ENCODE assay signal across 9 cellular contexts in genomic region chr11:35418282-35418846, GRCh38. TPM values are rescaled to one million over a fixed set of nuclear protein-coding genes. Genes with fewer than 3 reads are reported as not detected.
DNase-seq lines count a peak whose midpoint lies in the region; ATAC-seq and TF ChIP-seq lines count a peak whose summit lies in the region.
"Had no signal": no experiment of that assay in that cellular context is flagged by ENCODE, and none has a peak within 500 bp of the region (broad histone marks: within the 10 kb centered on the region; RNA-seq: fewer than 3 reads in every experiment).

No MANE protein-coding gene starts in this region.

- peak overlapping the region; percentile 67 for H3K4me3 ChIP-seq in left ventricle myocardium inferior

- no peaks in the 10 kb centered on the region for H3K9me3 ChIP-seq in left ventricle myocardium inferior (replicated peaks)

- H3K27ac ChIP-seq in left ventricle myocardium inferior (replicated peaks) = no peak overlapping the region

- H3K4me1 Mint-ChIP-seq in activated naive CD8-positive, alpha-beta T cell treated with anti-CD3 and anti-CD28 coated beads, Interleukin-2, amount 50 U/mL, for 24 hours = peaks cover 11% of the 10 kb centered on the region
- peaks cover 16% of the 10 kb centered on the region for H3K4me1 Mint-ChIP-seq in memory B cell

- no peak for TF ChIP-seq CTCF in left ventricle myocardium inferior (IDR thresholded peaks at IDR 0.05; ENCODE audit: borderline replicate concordance)

- DNase-seq in left ventricle myocardium inferior (no peak), left ventricle myocardium superior (no peak), memory B cell (ENCODE audit: low spot score in 2 of 2) (no peak), SKM-1 treated with dmso at 0.1 percent for 144 hours (lab: John Stamatoyannopoulos, UW; ENCODE audit: unreplicated experiment) (no peak), HCEC 1CT (no peak), sciatic nerve (ENCODE audit: low spot score) (no peak)
- peak; percentile 18 for DNase-seq in activated naive CD8-positive, alpha-beta T cell treated with anti-CD3 and anti-CD28 coated beads, Interleukin-2, amount 50 U/mL, for 24 hours

- intact Hi-C loops in left ventricle myocardium inferior (cut with micrococcal nuclease) (no loop called here), left ventricle myocardium superior (cut with micrococcal nuclease) (no loop called here), sciatic nerve (cut with DNase I) (no loop called here)

- H3K36me3 Mint-ChIP-seq in activated naive CD8-positive, alpha-beta T cell treated with anti-CD3 and anti-CD28 coated beads, Interleukin-2, amount 50 U/mL, for 24 hours (ENCODE audit: low read depth) = no peaks in the 10 kb centered on the region
- no peaks in the 10 kb centered on the region for H3K36me3 Mint-ChIP-seq in memory B cell

- peak overlapping the region; percentile 68 for H3K4me3 Mint-ChIP-seq in activated naive CD8-positive, alpha-beta T cell treated with anti-CD3 and anti-CD28 coated beads, Interleukin-2, amount 50 U/mL, for 24 hours
- peak overlapping the region; percentile 69 for H3K4me3 Mint-ChIP-seq in memory B cell

- H3K27me3 ChIP-seq in left ventricle myocardium inferior (ENCODE audit: low read depth) = peaks cover 91% of the 10 kb centered on the region

- no peaks in the 10 kb centered on the region for H3K36me3 ChIP-seq in left ventricle myocardium inferior

- H3K4me1 ChIP-seq in left ventricle myocardium inferior = peaks cover 26% of the 10 kb centered on the region

- H3K27me3 Mint-ChIP-seq in activated naive CD8-positive, alpha-beta T cell treated with anti-CD3 and anti-CD28 coated beads, Interleukin-2, amount 50 U/mL, for 24 hours = peaks cover 84% of the 10 kb centered on the region
- H3K27me3 Mint-ChIP-seq in memory B cell = peaks cover 24% of the 10 kb centered on the region

- no peaks in the 10 kb centered on the region for H3K9me3 Mint-ChIP-seq in activated naive CD8-positive, alpha-beta T cell treated with anti-CD3 and anti-CD28 coated beads, Interleukin-2, amount 50 U/mL, for 24 hours
- H3K9me3 Mint-ChIP-seq in memory B cell = no peaks in the 10 kb centered on the region
- H3K9me3 Mint-ChIP-seq: activated naive CD4-positive, alpha-beta T cell treated with anti-CD3 and anti-CD28 coated beads, Interleukin-2, amount 50 U/mL, for 72 hours had no signal

- no peak overlapping the region for H3K27ac Mint-ChIP-seq in activated naive CD8-positive, alpha-beta T cell treated with anti-CD3 and anti-CD28 coated beads, Interleukin-2, amount 50 U/mL, for 24 hours
- no peak overlapping the region for H3K27ac Mint-ChIP-seq in memory B cell
- H3K27ac Mint-ChIP-seq: activated naive CD4-positive, alpha-beta T cell treated with anti-CD3 and anti-CD28 coated beads, Interleukin-2, amount 50 U/mL, for 72 hours had no signal

- ATAC-seq in left ventricle myocardium superior = no peak
- no peak for ATAC-seq in activated naive CD8-positive, alpha-beta T cell treated with anti-CD3 and anti-CD28 coated beads, Interleukin-2, amount 50 U/mL, for 24 hours
- no peak for ATAC-seq in memory B cell (ENCODE audit: low read depth)
- ATAC-seq in sciatic nerve = no peak
- no peak for ATAC-seq in HG03135 (IDR thresholded peaks at IDR 0.05; ENCODE audit: unreplicated experiment)

RNA-seq across cellular contexts. Expression of gene SLC1A2, which starts 1.0 kb away (rescaled TPM):
- 8.4 TPM for total RNA-seq in left ventricle myocardium inferior
- total RNA-seq in left ventricle myocardium superior = 2.7 TPM
- total RNA-seq in sciatic nerve = 0.98 TPM
